26 cellular contexts compared by ENCODE assay signal in the genomic region with DNA sequence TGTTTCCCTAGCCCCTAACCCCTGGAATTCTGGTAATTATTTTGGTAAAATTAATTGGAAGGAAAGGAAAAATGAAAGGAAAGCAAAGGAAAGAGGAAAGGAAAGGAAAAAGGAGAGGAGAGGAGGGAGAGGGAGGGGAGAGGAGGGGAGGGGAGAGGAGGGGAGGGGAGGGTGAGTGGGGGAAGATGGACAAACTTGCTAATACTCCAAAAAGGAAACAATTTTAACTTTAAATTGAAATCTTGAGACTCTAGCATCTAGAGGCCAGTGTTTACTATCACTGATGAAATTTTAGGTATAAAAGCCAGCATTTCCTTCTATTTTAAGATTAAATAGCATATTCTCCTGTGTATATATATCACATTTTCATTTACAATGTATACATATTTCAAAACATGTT.
"Had no signal": no experiment of that assay in that cellular context is flagged by ENCODE, and none has a peak within 500 bp of the region (broad histone marks: within the 10 kb centered on the region; RNA-seq: fewer than 3 reads in every experiment).

No MANE protein-coding gene starts in this region.

- H3K27ac ChIP-seq: stomach, suprapubic skin, testis, thoracic aorta, thyroid gland, tibial artery, tibial nerve, transverse colon, upper lobe of left lung, upper lobe of right lung, uterus, vagina had no signal

- H3K36me3 ChIP-seq: stomach, suprapubic skin, thoracic aorta, thyroid gland, tibial artery, tibial nerve, transverse colon, upper lobe of left lung, upper lobe of right lung, uterus, vagina had no signal

- ATAC-seq: stimulated activated effector memory CD8-positive, alpha-beta T cell treated with anti-CD3 and anti-CD28 coated beads, Interleukin-12 subunit alpha, Interleukin-12 subunit beta, amount 100 ng/mL, for 72 hours; stimulated activated memory B cell treated with anti-CD40 and anti-IgM and Interleukin-4, amounts not matched to agents 10 μg/mL and 1 μg/mL and 100 μg/mL, for 72 hours; stimulated activated naive B cell treated with anti-CD40 and anti-IgM and Interleukin-4, amounts not matched to agents 10 μg/mL and 1 μg/mL and 100 μg/mL, for 72 hours; stimulated activated naive CD8-positive, alpha-beta T cell treated with anti-CD3 and anti-CD28 coated beads, Interleukin-15, amount 100 ng/mL, for 72 hours; stimulated activated naive CD8-positive, alpha-beta T cell treated with anti-CD3 and anti-CD28 coated beads, Interleukin-15, Interleukin-2, amounts not matched to agents 100 U/mL and 50 U/mL, for 24 hours; upper lobe of right lung had no signal

- H3K9me3 ChIP-seq: stomach, suprapubic skin, testis, thoracic aorta, thyroid gland, tibial artery, transverse colon, upper lobe of left lung, upper lobe of right lung, uterus, vagina had no signal

- H3K4me1 ChIP-seq: stomach, suprapubic skin, testis, thyroid gland, tibial artery, tibial nerve, transverse colon, upper lobe of left lung, upper lobe of right lung, uterus, vagina had no signal

- H3K4me3 ChIP-seq: stomach, suprapubic skin, testis, thoracic aorta, thyroid gland, tibial artery, tibial nerve, transverse colon, upper lobe of left lung, upper lobe of right lung, uterus, vagina had no signal

- H3K27me3 ChIP-seq: stomach, suprapubic skin, testis, thyroid gland, tibial artery, tibial nerve, transverse colon, upper lobe of left lung, upper lobe of right lung, uterus, vagina had no signal

- DNase-seq: stimulated activated CD4-positive, alpha-beta T cell treated with anti-CD3 and anti-CD28 coated beads, Interleukin-2, amount 100 ng/mL, for 48 hours; stimulated activated CD4-positive, alpha-beta T cell treated with anti-CD3 and anti-CD28 coated beads, Interleukin-4, amount 100 ng/mL, for 1 hour; stimulated activated CD4-positive, alpha-beta T cell treated with anti-CD3 and anti-CD28 coated beads, Interleukin-4, amount 100 ng/mL, for 24 hours; stimulated activated CD4-positive, alpha-beta T cell treated with anti-CD3 and anti-CD28 coated beads, Interleukin-4, amount 100 ng/mL, for 4 hours; stimulated activated CD8-positive, alpha-beta memory T cell treated with anti-CD3 and anti-CD28 coated beads, Interleukin-4, amount 100 ng/mL, for 48 hours; stimulated activated naive B cell treated with anti-CD40 and anti-IgM and Interleukin-4, amounts not matched to agents 10 μg/mL and 1 μg/mL and 100 μg/mL, for 72 hours; stimulated activated naive CD4-positive, alpha-beta T cell; stimulated activated naive CD4-positive, alpha-beta T cell treated with Interleukin-2 at 50 U/mL for 16 hours; stimulated activated naive CD8-positive, alpha-beta T cell treated with anti-CD3 and anti-CD28 coated beads, Interleukin-15, amount 100 ng/mL, for 72 hours; stimulated activated naive CD8-positive, alpha-beta T cell treated with anti-CD3 and anti-CD28 coated beads, Interleukin-15, Interleukin-2, amounts not matched to agents 100 U/mL and 50 U/mL, for 24 hours; stomach; substantia nigra; testis; thyroid gland; tibial artery; transverse colon; upper lobe of left lung; upper lobe of right lung; uterus had no signal

- FAIRE-seq: urothelium cell line had no signal
